1 cellular context compared by ENCODE assay signal in the genomic region with DNA sequence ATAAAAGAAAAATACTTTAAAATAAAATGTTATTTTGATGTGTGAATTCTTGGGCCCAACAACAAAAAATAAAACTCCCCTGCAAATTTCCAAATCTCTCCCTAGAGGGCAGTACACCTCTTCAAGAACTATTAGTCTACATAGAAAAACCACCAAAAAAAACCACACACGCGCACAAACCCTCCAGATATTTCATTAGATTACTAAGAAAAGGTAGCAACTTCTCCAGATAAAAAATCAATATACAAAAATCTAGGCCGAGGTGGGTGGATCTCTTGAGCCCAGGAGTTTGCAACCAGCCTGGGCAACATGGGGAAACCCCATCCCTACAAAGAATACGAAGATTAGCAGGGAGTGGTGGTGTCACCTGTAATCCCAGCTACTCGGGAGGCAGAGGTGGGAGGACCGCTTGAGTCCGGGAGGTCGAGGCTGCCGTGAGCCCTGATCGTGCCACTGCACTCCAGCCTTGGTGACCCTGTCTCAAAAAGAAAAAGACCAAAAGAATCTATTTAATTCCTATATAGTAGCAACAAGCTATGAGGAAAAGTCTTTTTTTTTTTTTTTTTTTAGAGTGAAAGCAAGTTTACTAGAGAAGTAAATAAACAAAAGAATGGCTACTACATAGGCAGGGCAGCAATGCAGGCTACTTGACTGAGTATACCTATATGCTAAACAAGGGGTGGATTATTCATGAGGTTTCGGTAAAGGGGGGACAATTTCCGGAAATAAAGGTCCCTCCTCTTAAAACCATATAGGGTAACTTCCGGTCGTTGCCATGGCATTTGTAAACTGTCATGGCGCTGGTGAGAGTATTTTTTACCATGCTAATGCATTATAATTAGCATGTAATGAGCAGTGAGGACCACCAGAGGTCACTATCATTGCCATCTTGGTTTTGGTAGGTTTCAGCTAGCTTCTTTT.
TF ChIP-seq lines count a peak whose summit lies in the region.

No MANE protein-coding gene starts in this region.

TF ChIP-seq in HEK293, 187 proteins besides CTCF, POLR2A, EP300 and RAD21 (continued from another document):
- TF ChIP-seq, protein P1, sequence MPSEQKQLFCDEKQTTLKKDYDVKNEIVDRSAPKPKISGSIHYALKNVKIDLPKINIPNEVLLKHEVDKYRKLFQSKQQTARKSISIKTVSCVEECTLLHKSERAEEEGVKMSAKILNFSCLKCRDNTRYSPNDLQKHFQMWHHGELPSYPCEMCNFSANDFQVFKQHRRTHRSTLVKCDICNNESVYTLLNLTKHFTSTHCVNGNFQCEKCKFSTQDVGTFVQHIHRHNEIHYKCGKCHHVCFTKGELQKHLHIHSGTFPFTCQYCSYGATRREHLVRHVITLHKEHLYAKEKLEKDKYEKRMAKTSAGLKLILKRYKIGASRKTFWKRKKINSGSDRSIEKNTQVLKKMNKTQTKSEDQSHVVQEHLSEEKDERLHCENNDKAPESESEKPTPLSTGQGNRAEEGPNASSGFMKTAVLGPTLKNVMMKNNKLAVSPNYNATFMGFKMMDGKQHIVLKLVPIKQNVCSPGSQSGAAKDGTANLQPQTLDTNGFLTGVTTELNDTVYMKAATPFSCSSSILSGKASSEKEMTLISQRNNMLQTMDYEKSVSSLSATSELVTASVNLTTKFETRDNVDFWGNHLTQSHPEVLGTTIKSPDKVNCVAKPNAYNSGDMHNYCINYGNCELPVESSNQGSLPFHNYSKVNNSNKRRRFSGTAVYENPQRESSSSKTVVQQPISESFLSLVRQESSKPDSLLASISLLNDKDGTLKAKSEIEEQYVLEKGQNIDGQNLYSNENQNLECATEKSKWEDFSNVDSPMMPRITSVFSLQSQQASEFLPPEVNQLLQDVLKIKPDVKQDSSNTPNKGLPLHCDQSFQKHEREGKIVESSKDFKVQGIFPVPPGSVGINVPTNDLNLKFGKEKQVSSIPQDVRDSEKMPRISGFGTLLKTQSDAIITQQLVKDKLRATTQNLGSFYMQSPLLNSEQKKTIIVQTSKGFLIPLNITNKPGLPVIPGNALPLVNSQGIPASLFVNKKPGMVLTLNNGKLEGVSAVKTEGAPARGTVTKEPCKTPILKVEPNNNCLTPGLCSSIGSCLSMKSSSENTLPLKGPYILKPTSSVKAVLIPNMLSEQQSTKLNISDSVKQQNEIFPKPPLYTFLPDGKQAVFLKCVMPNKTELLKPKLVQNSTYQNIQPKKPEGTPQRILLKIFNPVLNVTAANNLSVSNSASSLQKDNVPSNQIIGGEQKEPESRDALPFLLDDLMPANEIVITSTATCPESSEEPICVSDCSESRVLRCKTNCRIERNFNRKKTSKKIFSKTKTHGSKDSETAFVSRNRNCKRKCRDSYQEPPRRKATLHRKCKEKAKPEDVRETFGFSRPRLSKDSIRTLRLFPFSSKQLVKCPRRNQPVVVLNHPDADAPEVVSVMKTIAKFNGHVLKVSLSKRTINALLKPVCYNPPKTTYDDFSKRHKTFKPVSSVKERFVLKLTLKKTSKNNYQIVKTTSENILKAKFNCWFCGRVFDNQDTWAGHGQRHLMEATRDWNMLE (tag by site-specific recombination; conservative IDR thresholded peaks at IDR 0.05; ENCODE audit: low read depth), result no peak
- TF ChIP-seq RBAK (tag by site-specific recombination; IDR thresholded peaks at IDR 0.05), result no peak
- no peak for TF ChIP-seq SP3 (tag by site-specific recombination; IDR thresholded peaks at IDR 0.05)
- TF ChIP-seq, protein P2, sequence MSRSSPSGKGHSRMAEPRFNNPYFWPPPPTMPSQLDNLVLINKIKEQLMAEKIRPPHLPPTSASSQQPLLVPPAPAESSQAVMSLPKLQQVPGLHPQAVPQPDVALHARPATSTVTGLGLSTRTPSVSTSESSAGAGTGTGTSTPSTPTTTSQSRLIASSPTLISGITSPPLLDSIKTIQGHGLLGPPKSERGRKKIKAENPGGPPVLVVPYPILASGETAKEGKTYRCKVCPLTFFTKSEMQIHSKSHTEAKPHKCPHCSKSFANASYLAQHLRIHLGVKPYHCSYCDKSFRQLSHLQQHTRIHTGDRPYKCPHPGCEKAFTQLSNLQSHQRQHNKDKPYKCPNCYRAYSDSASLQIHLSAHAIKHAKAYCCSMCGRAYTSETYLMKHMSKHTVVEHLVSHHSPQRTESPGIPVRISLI (tag by site-specific recombination; IDR thresholded peaks at IDR 0.05), result peak; percentile 82; the same call in 1 of the 2 replicates
- no peak for TF ChIP-seq ZNF664 (tag by site-specific recombination; IDR thresholded peaks at IDR 0.05)
- TF ChIP-seq, protein P3, sequence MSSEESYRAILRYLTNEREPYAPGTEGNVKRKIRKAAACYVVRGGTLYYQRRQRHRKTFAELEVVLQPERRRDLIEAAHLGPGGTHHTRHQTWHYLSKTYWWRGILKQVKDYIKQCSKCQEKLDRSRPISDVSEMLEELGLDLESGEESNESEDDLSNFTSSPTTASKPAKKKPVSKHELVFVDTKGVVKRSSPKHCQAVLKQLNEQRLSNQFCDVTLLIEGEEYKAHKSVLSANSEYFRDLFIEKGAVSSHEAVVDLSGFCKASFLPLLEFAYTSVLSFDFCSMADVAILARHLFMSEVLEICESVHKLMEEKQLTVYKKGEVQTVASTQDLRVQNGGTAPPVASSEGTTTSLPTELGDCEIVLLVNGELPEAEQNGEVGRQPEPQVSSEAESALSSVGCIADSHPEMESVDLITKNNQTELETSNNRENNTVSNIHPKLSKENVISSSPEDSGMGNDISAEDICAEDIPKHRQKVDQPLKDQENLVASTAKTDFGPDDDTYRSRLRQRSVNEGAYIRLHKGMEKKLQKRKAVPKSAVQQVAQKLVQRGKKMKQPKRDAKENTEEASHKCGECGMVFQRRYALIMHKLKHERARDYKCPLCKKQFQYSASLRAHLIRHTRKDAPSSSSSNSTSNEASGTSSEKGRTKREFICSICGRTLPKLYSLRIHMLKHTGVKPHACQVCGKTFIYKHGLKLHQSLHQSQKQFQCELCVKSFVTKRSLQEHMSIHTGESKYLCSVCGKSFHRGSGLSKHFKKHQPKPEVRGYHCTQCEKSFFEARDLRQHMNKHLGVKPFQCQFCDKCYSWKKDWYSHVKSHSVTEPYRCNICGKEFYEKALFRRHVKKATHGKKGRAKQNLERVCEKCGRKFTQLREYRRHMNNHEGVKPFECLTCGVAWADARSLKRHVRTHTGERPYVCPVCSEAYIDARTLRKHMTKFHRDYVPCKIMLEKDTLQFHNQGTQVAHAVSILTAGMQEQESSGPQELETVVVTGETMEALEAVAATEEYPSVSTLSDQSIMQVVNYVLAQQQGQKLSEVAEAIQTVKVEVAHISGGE (tag by site-specific recombination; conservative IDR thresholded peaks at IDR 0.05; ENCODE audit: low read depth), result peak; percentile 23; the same call in 1 of the 2 replicates
- TF ChIP-seq ZNF335 (tag by site-specific recombination; conservative IDR thresholded peaks at IDR 0.05), result peak; percentile 65
- TF ChIP-seq, protein P4, sequence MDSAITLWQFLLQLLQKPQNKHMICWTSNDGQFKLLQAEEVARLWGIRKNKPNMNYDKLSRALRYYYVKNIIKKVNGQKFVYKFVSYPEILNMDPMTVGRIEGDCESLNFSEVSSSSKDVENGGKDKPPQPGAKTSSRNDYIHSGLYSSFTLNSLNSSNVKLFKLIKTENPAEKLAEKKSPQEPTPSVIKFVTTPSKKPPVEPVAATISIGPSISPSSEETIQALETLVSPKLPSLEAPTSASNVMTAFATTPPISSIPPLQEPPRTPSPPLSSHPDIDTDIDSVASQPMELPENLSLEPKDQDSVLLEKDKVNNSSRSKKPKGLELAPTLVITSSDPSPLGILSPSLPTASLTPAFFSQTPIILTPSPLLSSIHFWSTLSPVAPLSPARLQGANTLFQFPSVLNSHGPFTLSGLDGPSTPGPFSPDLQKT (IDR thresholded peaks at IDR 0.05; ENCODE audit: borderline replicate concordance, low read depth, low read length), result peak; percentile 99
- peak; percentile 50 for TF ChIP-seq ZNF654 (tag by site-specific recombination; IDR thresholded peaks at IDR 0.05; ENCODE audit: low read depth)
- TF ChIP-seq, protein P5, sequence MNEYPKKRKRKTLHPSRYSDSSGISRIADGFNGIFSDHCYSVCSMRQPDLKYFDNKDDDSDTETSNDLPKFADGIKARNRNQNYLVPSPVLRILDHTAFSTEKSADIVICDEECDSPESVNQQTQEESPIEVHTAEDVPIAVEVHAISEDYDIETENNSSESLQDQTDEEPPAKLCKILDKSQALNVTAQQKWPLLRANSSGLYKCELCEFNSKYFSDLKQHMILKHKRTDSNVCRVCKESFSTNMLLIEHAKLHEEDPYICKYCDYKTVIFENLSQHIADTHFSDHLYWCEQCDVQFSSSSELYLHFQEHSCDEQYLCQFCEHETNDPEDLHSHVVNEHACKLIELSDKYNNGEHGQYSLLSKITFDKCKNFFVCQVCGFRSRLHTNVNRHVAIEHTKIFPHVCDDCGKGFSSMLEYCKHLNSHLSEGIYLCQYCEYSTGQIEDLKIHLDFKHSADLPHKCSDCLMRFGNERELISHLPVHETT (tag by site-specific recombination; IDR thresholded peaks at IDR 0.05), result 0 out of 2 replicates have a peak, but pooled peaks have one; percentile 48
- no peak for TF ChIP-seq ZNF548 (tag by site-specific recombination; IDR thresholded peaks at IDR 0.05)
- peak; percentile 40 for TF ChIP-seq GLIS1 (tag by site-specific recombination; IDR thresholded peaks at IDR 0.05)
- no peak for TF ChIP-seq ZNF621 (tag by site-specific recombination; IDR thresholded peaks at IDR 0.05)
- TF ChIP-seq, protein P6, sequence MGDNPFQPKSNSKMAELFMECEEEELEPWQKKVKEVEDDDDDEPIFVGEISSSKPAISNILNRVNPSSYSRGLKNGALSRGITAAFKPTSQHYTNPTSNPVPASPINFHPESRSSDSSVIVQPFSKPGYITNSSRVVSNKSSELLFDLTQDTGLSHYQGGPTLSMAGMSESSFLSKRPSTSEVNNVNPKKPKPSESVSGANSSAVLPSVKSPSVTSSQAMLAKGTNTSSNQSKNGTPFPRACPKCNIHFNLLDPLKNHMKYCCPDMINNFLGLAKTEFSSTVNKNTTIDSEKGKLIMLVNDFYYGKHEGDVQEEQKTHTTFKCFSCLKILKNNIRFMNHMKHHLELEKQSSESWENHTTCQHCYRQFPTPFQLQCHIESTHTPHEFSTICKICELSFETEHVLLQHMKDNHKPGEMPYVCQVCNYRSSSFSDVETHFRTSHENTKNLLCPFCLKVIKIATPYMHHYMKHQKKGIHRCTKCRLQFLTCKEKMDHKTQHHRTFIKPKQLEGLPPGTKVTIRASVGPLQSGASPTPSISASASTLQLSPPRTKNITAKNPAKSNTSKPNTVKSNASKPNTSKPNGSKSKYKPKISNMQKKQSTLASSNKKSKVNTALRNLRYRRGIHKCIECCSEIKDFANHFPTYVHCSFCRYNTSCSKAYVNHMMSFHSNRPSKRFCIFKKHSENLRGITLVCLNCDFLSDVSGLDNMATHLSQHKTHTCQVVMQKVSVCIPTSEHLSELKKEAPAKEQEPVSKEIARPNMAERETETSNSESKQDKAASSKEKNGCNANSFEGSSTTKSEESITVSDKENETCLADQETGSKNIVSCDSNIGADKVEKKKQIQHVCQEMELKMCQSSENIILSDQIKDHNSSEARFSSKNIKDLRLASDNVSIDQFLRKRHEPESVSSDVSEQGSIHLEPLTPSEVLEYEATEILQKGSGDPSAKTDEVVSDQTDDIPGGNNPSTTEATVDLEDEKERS (tag by site-specific recombination; IDR thresholded peaks at IDR 0.05), result no peak
- no peak for TF ChIP-seq ZNF529 (tag by site-specific recombination; IDR thresholded peaks at IDR 0.05; ENCODE audit: insufficient replicate concordance)
- TF ChIP-seq ZNF184 (tag by site-specific recombination; IDR thresholded peaks at IDR 0.05), result no peak
- no peak for TF ChIP-seq ZNF169 (tag by site-specific recombination; IDR thresholded peaks at IDR 0.05)
- TF ChIP-seq FEZF1 (tag by site-specific recombination; IDR thresholded peaks at IDR 0.05), result no peak
- peak; percentile 31; the same call in 1 of the 2 replicates for TF ChIP-seq SP2 (tag by site-specific recombination; IDR thresholded peaks at IDR 0.05)
- TF ChIP-seq SP7 (tag by site-specific recombination; IDR thresholded peaks at IDR 0.05), result 0 out of 2 replicates have a peak, but pooled peaks have one; percentile 23
- no peak for TF ChIP-seq ZNF433 (tag by site-specific recombination; IDR thresholded peaks at IDR 0.05; ENCODE audit: low read depth)
- TF ChIP-seq ZBTB17 (tag by site-specific recombination; IDR thresholded peaks at IDR 0.05), result 0 out of 2 replicates have a peak, but pooled peaks have one; percentile 24
